8 cellular contexts compared by ENCODE assay signal in the genomic region with DNA sequence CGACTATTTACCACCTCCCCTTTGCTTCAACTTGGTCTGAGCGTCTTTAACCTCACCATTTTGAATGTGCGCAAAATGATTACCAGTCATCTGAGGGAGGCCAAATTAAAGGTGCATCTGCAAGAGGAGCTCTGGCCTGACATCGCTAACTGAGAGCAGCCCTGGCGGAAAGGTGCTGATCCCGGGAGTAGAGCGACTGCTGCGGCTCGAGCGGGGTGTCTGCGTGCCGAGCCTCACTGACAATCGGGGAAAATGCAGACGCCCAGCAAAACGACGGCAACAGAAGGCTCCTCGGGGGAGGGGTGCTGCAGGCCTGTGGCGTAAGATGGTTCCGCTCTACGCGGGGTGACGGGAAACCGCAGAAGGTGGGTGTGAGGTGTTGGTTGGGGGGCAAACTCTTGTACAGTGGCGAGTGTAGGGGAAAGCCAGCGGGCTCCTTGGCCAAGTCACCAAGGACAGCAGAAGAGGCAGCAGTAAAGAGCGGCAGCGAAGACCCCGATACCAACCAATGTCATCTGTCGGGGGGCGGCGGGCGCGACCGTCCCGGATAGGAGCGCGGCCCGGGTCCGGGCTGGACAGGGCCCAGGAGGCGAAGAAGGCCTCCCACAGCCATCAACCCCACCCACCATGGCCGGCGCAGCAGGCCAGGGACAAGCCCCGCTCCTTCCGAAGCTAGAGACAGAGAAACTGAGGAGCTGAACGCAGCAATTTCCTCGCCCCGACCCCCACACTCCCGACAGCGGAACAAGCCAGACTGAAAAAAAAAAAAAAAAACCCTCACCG. TPM values are rescaled to one million over a fixed set of nuclear protein-coding genes. Genes with fewer than 3 reads are reported as not detected.
DNase-seq lines count a peak whose midpoint lies in the region; ATAC-seq, FAIRE-seq and TF ChIP-seq lines count a peak whose summit lies in the region.

No MANE protein-coding gene starts in this region.

- peaks cover 6% of the 10 kb centered on the region for H3K23me2 ChIP-seq in H9 (ENCODE audit: insufficient read length, low read depth, low read length, poor library complexity, severe bottlenecking)

- peaks cover 51 to 53% of the 10 kb centered on the region in 2 experiments for H3K4me1 Mint-ChIP-seq in H9

- H2AFZ ChIP-seq in H9 (ENCODE audit: low read length) (no peak overlapping the region), Loucy (ENCODE audit: low read length) (peak overlapping the region; percentile 70; the same call in 1 of the 2 replicates)

- H2BK120ac ChIP-seq in H9 (ENCODE audit: low read depth, low read length, poor library complexity, severe bottlenecking), result no peak overlapping the region

- H3K14ac ChIP-seq in H9 (ENCODE audit: insufficient read depth, low read length), result peak overlapping the region; percentile 87

- H3K27me3 ChIP-seq in H9 (ENCODE audit: insufficient read depth, low read length) (no peaks in the 10 kb centered on the region), Loucy (ENCODE audit: insufficient read depth, low read length, poor library complexity, severe bottlenecking) (no peaks in the 10 kb centered on the region), adipocyte (replicated peaks; ENCODE audit: control insufficient read depth, insufficient read depth, low read length) (no peaks in the 10 kb centered on the region), psoas muscle (ENCODE audit: insufficient read depth in 3 of 3, low read length in 2 of 3) (no peaks in the 10 kb centered on the region)

- H3K23ac ChIP-seq in H9 (ENCODE audit: insufficient read length, low read depth, low read length), result no peak overlapping the region

- intact Hi-C loops in left cardiac atrium (cut with DNase I) (no loop called here), psoas muscle (cut with DNase I) (loop anchor here in 1 of 2 donors (5.0 kb wide), 1 partner anchor 47 kb away; no protein-coding TSS in a partner anchor)

- H3K9ac ChIP-seq in H9 (ENCODE audit: extremely low read depth, insufficient read length, low read length), result peak overlapping the region; percentile 88
- peak overlapping the region; percentile 84 for H3K9ac ChIP-seq in Loucy (ENCODE audit: low read depth, low read length, poor library complexity, severe bottlenecking)
- peak overlapping the region; percentile 96 for H3K9ac ChIP-seq in adipocyte (ENCODE audit: low read length)

- H3F3A ChIP-seq in Loucy (ENCODE audit: low read depth), result peaks cover 3% of the 10 kb centered on the region; the same call in 1 of the 2 replicates

- H3K4me1 ChIP-seq in H9 (ENCODE audit: insufficient read depth, low read length) (no peaks in the 10 kb centered on the region), Loucy (ENCODE audit: insufficient read depth, low read length, poor library complexity, severe bottlenecking) (peaks cover 37% of the 10 kb centered on the region), adipocyte (ENCODE audit: control insufficient read depth, insufficient read depth, low read length) (peaks cover 39% of the 10 kb centered on the region), psoas muscle (peaks cover 46% of the 10 kb centered on the region)

- peak overlapping the region; percentile 85 for H3K4me3 ChIP-seq in Loucy (ENCODE audit: low read length, poor library complexity, severe bottlenecking)
- peak overlapping the region; percentile 84 for H3K4me3 ChIP-seq in adipocyte (ENCODE audit: low read length)
- peak overlapping the region; percentile 90 for H3K4me3 ChIP-seq in psoas muscle

- peak overlapping the region; percentile 72 for H3K18ac ChIP-seq in H9 (ENCODE audit: insufficient read length, low read depth, low read length)

- H3K27ac ChIP-seq in H9 (ENCODE audit: insufficient read length, low read depth, low read length) (peak overlapping the region; percentile 42), psoas muscle (peak overlapping the region; percentile 98)

- peaks cover 2 to 6% of the 10 kb centered on the region in 2 experiments; a peak in 4 of 5 replicates for H3K9me3 Mint-ChIP-seq in H9

- no peak overlapping the region for H4K8ac ChIP-seq in H9 (replicated peaks; ENCODE audit: insufficient read length, low read depth, low read length)

- H3K36me3 ChIP-seq in Loucy (ENCODE audit: insufficient read depth, low read length), result no peaks in the 10 kb centered on the region
- H3K36me3 ChIP-seq in adipocyte (ENCODE audit: control insufficient read depth, insufficient read depth, low read length, severe bottlenecking), result no peaks in the 10 kb centered on the region
- no peaks in the 10 kb centered on the region for H3K36me3 ChIP-seq in psoas muscle (ENCODE audit: insufficient read depth in 1 of 2, low read depth in 1 of 2)

- FAIRE-seq in urothelium cell line (lab: Jason Lieb, UNC), result no peak

- no peak overlapping the region for H3T11ph ChIP-seq in H9 (ENCODE audit: low read length)

- no peaks in the 10 kb centered on the region for H3K27me3 Mint-ChIP-seq in H9 (ENCODE audit: low read depth)

- no peak overlapping the region for H2BK20ac ChIP-seq in H9 (ENCODE audit: low read depth, low read length, poor library complexity, severe bottlenecking)

- H3K4ac ChIP-seq in H9 (ENCODE audit: low read depth, low read length), result no peak overlapping the region; the same call in 1 of the 2 replicates

- H3K4me3 Mint-ChIP-seq in H9, result peak overlapping the region; percentile 89 to 98

- H2BK12ac ChIP-seq in H9 (ENCODE audit: insufficient read length, low read depth, low read length), result no peak overlapping the region

- TF ChIP-seq CTCF in H9 (conservative IDR thresholded peaks at IDR 0.05) (no peak), Loucy (conservative IDR thresholded peaks at IDR 0.05; ENCODE audit: low read length) (no peak), psoas muscle (IDR thresholded peaks at IDR 0.05) (no peak)

- no peak overlapping the region for H2AK5ac ChIP-seq in H9 (ENCODE audit: insufficient read length, low read length)

- H4K91ac ChIP-seq in H9 (ENCODE audit: insufficient read length, low read depth, low read length), result no peak overlapping the region

- H2BK5ac ChIP-seq in H9 (ENCODE audit: insufficient read length, low read length), result no peak overlapping the region

- no peaks in the 10 kb centered on the region for H3K9me2 ChIP-seq in Loucy (replicated peaks; ENCODE audit: low read depth, low read length)

- no peaks in the 10 kb centered on the region for H3K9me3 ChIP-seq in H9 (ENCODE audit: control insufficient read depth, low read depth, low read length)
- no peaks in the 10 kb centered on the region for H3K9me3 ChIP-seq in Loucy (ENCODE audit: insufficient read depth, low read depth, low read length)
- no peaks in the 10 kb centered on the region for H3K9me3 ChIP-seq in adipocyte (ENCODE audit: control insufficient read depth, low read length)
- no peaks in the 10 kb centered on the region for H3K9me3 ChIP-seq in psoas muscle

- H3K4me2 ChIP-seq in H9 (ENCODE audit: insufficient read depth, insufficient read length, low read length) (peak overlapping the region; percentile 93), Loucy (ENCODE audit: low read depth, low read length, poor library complexity, severe bottlenecking) (peak overlapping the region; percentile 94)

- peaks cover 0 to 6% (median 3%) of the 10 kb centered on the region in 3 experiments; a peak in 3 of 7 replicates for H3K36me3 Mint-ChIP-seq in H9 (ENCODE audit: insufficient read depth in 1 of 3, low read depth in 3 of 3)

- DNase-seq in GM04503 (ENCODE audit: low read depth) (peak; percentile 19), H9 (peak; percentile 55), SW 1271 (lab: John Stamatoyannopoulos, UW) (peak; percentile 37 to 85), adipocyte (ENCODE audit: low read depth) (peak; percentile 88), left cardiac atrium (peak; percentile 77), psoas muscle (peak; percentile 74 to 82), urothelium cell line (ENCODE audit: low spot score) (peak; percentile 64)

- H4K5ac ChIP-seq in H9 (ENCODE audit: insufficient read length, low read depth, low read length), result no peak overlapping the region

- ATAC-seq in left cardiac atrium, result peak; percentile 35 to 49
- peak; percentile 31 to 52 (median 41) for ATAC-seq in psoas muscle

- no CpG with 5 or more reads among the region's 50 CpGs for WGBS in H9 (ENCODE audit: extremely low coverage, insufficient read length, low lambda C conversion rate)
- 0% methylated on average over 45 to 50 of the region's 50 CpGs for WGBS in psoas muscle, 3 donors

- H2BK15ac ChIP-seq in H9 (ENCODE audit: low read depth, low read length), result no peak overlapping the region

- H3K56ac ChIP-seq in H9 (ENCODE audit: insufficient read length, low read depth, low read length), result no peak overlapping the region

- H3K27ac Mint-ChIP-seq in H9, result peak overlapping the region; percentile 94 to 100 (median 99)

- H3K79me2 ChIP-seq in H9 (ENCODE audit: insufficient read depth, low read length) (peaks cover 15% of the 10 kb centered on the region; the same call in 1 of the 2 replicates), Loucy (ENCODE audit: insufficient read depth, low read length) (peaks cover 46% of the 10 kb centered on the region)

- no peaks in the 10 kb centered on the region for H3K79me1 ChIP-seq in H9 (ENCODE audit: insufficient read depth, low read depth, low read length, poor library complexity, severe bottlenecking)

- H4K20me1 ChIP-seq in H9 (ENCODE audit: control insufficient read depth, insufficient read depth, insufficient read length) (no peaks in the 10 kb centered on the region), Loucy (ENCODE audit: insufficient read depth, low read length, poor library complexity, severe bottlenecking) (peaks cover 43% of the 10 kb centered on the region)

RNA-seq across cellular contexts. Expression of a gene that starts 0.5 kb away (rescaled TPM):
- total RNA-seq in H9 (2021) (41.5 and 41.9 TPM in 2 replicates), left cardiac atrium (10 to 100 TPM; 72.8 to 94.8 TPM), psoas muscle (10 to 100 TPM; 39.3 to 66.9 (median 51.3) TPM)
- polyA plus RNA-seq in psoas muscle, result 10 to 100 TPM; 20.9 to 34.1 (median 23.3) TPM

Comparison
In these comparisons a context has a peak if more than half of its experiments do, and no peak if none do; other contexts are left out.
1. Peak in every context shown above with its lines: DNase-seq, ATAC-seq, H3K4me3 ChIP-seq and H3K27ac ChIP-seq.
2. DNase-seq: peak in every context shown above with its lines; median percentile 88 in adipocyte; 78 in psoas muscle; 77 in left cardiac atrium; 64 in urothelium cell line; 61 in SW 1271; 55 in H9; 19 in GM04503.